In the genomic region with DNA sequence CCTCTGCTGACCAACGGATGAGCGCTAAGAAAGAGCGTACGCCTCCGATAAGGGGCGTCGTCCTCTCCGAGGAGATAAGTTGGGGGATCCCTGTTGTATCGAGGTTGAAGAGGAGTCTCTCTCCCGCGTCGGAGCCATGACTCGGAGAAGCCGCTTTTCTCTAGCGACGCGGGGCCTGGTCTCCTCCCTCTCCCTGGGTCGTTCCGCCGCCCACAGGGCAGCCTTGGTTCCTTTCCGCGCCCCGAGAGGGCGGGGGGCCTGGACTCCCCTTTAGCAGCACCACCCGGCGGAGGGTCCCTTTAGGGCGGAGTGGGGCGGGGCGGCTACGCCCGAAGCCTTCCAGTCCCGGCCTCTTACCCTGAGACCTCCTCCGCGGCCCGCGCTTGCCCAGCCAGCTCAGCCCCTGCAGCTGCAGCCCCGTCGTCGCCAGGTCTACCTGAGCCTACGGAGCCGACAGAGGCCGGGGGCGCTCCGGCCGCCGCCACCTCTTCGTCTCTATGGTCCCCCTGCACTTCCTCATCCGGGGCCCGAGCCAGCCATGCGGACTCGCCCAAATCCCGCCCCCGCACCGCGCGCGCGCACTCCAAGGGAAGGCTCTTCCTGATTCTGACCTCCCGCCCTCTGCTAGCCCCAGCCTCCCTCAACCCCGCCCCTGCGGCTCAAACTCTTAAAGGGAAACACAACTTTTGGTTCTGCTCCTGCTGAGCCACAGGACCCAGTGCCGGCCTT, we compare ENCODE assay signal across 8 cellular contexts. TPM values are rescaled to one million over a fixed set of nuclear protein-coding genes. Genes with fewer than 3 reads are reported as not detected.
A peak's percentile ranks its signal among the peaks of the same experiment; 100 is the strongest.
DNase-seq lines count a peak whose midpoint lies in the region; ATAC-seq, FAIRE-seq and TF ChIP-seq lines count a peak whose summit lies in the region.

A gene (minus strand): TSS at position 497 of the 729 bp plus-strand sequence. CDS start 11,272 bp downstream, outside the sequence.

- H3K4me3 Mint-ChIP-seq in activated T-helper 2 cell treated with anti-CD3 and anti-CD28 coated beads, Interferon-gamma antibody, Interleukin-2, Interleukin-4, amounts not matched to agents 10 μg/mL and 5 μg/mL and 100 μg/mL, durations not matched to agents 14 hours and 24 hours and 36 hours (ENCODE audit: low read depth) = peak within 1 kb of the TSS; percentile 94
- H3K4me3 Mint-ChIP-seq in naive thymus-derived CD4-positive, alpha-beta T cell = peak within 1 kb of the TSS; percentile 87 to 97 (median 94)
- H3K4me3 Mint-ChIP-seq in stimulated activated memory B cell treated with anti-CD40 and anti-IgM and Interleukin-4, amounts not matched to agents 10 μg/mL and 1 μg/mL and 100 μg/mL, for 72 hours = peak within 1 kb of the TSS; percentile 83

- DNase-seq in EL (peak; percentile 95), H54 (ENCODE audit: insufficient read length, low spot score) (peak; percentile 55), RWPE2 (ENCODE audit: low spot score) (peak; percentile 96), fibroblast of lung (ENCODE audit: low read depth in 2 of 2) (peak; percentile 92)
- peak; percentile 98 for DNase-seq in activated T-helper 2 cell treated with anti-CD3 and anti-CD28 coated beads, Interferon-gamma antibody, Interleukin-2, Interleukin-4, amounts not matched to agents 10 μg/mL and 5 μg/mL and 100 μg/mL, durations not matched to agents 14 hours and 24 hours and 36 hours (ENCODE audit: low spot score)
- peak; percentile 94 to 100 (median 98) for DNase-seq in naive thymus-derived CD4-positive, alpha-beta T cell

- H3K9me3 ChIP-seq in Loucy (ENCODE audit: insufficient read depth, low read depth, low read length) = no peaks in the 10 kb centered on the region
- no peaks in the 10 kb centered on the region for H3K9me3 ChIP-seq in RWPE2 (ENCODE audit: severe bottlenecking)
- no peaks in the 10 kb centered on the region for H3K9me3 ChIP-seq in fibroblast of lung (ENCODE audit: control insufficient read depth, insufficient read depth, low read depth, low read length)
- no peaks in the 10 kb centered on the region for H3K9me3 ChIP-seq in naive thymus-derived CD4-positive, alpha-beta T cell (ENCODE audit: control insufficient read depth in 2 of 3, low read length in 3 of 3)

- H3K4me2 ChIP-seq in Loucy (ENCODE audit: low read depth, low read length, poor library complexity, severe bottlenecking) = peak within 1 kb of the TSS; percentile 96
- peak within 1 kb of the TSS; percentile 88 for H3K4me2 ChIP-seq in fibroblast of lung (ENCODE audit: extremely low read depth, insufficient read depth, low read length)

- H3K27me3 Mint-ChIP-seq in activated T-helper 2 cell treated with anti-CD3 and anti-CD28 coated beads, Interferon-gamma antibody, Interleukin-2, Interleukin-4, amounts not matched to agents 10 μg/mL and 5 μg/mL and 100 μg/mL, durations not matched to agents 14 hours and 24 hours and 36 hours (ENCODE audit: low read depth) = no peaks in the 10 kb centered on the region
- H3K27me3 Mint-ChIP-seq in naive thymus-derived CD4-positive, alpha-beta T cell = peaks cover 0 to 2% (median 0%) of the 10 kb centered on the region in 5 donors
- no peaks in the 10 kb centered on the region for H3K27me3 Mint-ChIP-seq in stimulated activated memory B cell treated with anti-CD40 and anti-IgM and Interleukin-4, amounts not matched to agents 10 μg/mL and 1 μg/mL and 100 μg/mL, for 72 hours

- peaks cover 50% of the 10 kb centered on the region for H3K4me1 Mint-ChIP-seq in activated T-helper 2 cell treated with anti-CD3 and anti-CD28 coated beads, Interferon-gamma antibody, Interleukin-2, Interleukin-4, amounts not matched to agents 10 μg/mL and 5 μg/mL and 100 μg/mL, durations not matched to agents 14 hours and 24 hours and 36 hours (ENCODE audit: low read depth)
- H3K4me1 Mint-ChIP-seq in naive thymus-derived CD4-positive, alpha-beta T cell = peaks cover 36 to 65% (median 59%) of the 10 kb centered on the region in 7 donors
- H3K4me1 Mint-ChIP-seq in stimulated activated memory B cell treated with anti-CD40 and anti-IgM and Interleukin-4, amounts not matched to agents 10 μg/mL and 1 μg/mL and 100 μg/mL, for 72 hours = peaks cover 54% of the 10 kb centered on the region

- FAIRE-seq in H54 (lab: Jason Lieb, UNC) = no peak

- peak within 1 kb of the TSS; percentile 86 for H2AFZ ChIP-seq in Loucy (ENCODE audit: low read length)
- H2AFZ ChIP-seq in fibroblast of lung (ENCODE audit: low read length) = peak within 1 kb of the TSS; percentile 92

- H3K27ac Mint-ChIP-seq in activated T-helper 2 cell treated with anti-CD3 and anti-CD28 coated beads, Interferon-gamma antibody, Interleukin-2, Interleukin-4, amounts not matched to agents 10 μg/mL and 5 μg/mL and 100 μg/mL, durations not matched to agents 14 hours and 24 hours and 36 hours = peak within 1 kb of the TSS; percentile 91
- H3K27ac Mint-ChIP-seq in naive thymus-derived CD4-positive, alpha-beta T cell = peak within 1 kb of the TSS; percentile 82 to 98 (median 96)
- peak within 1 kb of the TSS; percentile 79 for H3K27ac Mint-ChIP-seq in stimulated activated memory B cell treated with anti-CD40 and anti-IgM and Interleukin-4, amounts not matched to agents 10 μg/mL and 1 μg/mL and 100 μg/mL, for 72 hours

- peak; percentile 73 for ATAC-seq in RWPE2 (ENCODE audit: low read depth)
- ATAC-seq in naive thymus-derived CD4-positive, alpha-beta T cell = peak; percentile 86
- ATAC-seq in stimulated activated memory B cell treated with anti-CD40 and anti-IgM and Interleukin-4, amounts not matched to agents 10 μg/mL and 1 μg/mL and 100 μg/mL, for 72 hours = peak; percentile 88

- intact Hi-C loops in activated T-helper 2 cell treated with anti-CD3 and anti-CD28 coated beads, Interferon-gamma antibody, Interleukin-2, Interleukin-4, amounts not matched to agents 10 μg/mL and 5 μg/mL and 100 μg/mL, durations not matched to agents 14 hours and 24 hours and 36 hours (cut with micrococcal nuclease) = loop anchor here (1.0 to 5.0 kb wide), 6 partner anchors 57 to 457 kb away; a partner anchor contains a TSS
- intact Hi-C loops in naive thymus-derived CD4-positive, alpha-beta T cell (cut with micrococcal nuclease) = loop anchor here (1.0 to 10.0 kb wide), 21 partner anchors 72 to 1982 kb away; a partner anchor contains a TSS

- H3K27me3 ChIP-seq in Loucy (ENCODE audit: insufficient read depth, low read length, poor library complexity, severe bottlenecking) (no peaks in the 10 kb centered on the region), RWPE2 (ENCODE audit: insufficient read depth, poor library complexity, severe bottlenecking) (no peaks in the 10 kb centered on the region), fibroblast of lung (ENCODE audit: control insufficient read depth, insufficient read depth, low read length) (no peaks in the 10 kb centered on the region)
- no peaks in the 10 kb centered on the region for H3K27me3 ChIP-seq in naive thymus-derived CD4-positive, alpha-beta T cell (ENCODE audit: control insufficient read depth in 2 of 2, insufficient read depth in 2 of 2, low read length in 2 of 2)

- no peaks in the 10 kb centered on the region; the same call in 1 of the 2 replicates for H3F3A ChIP-seq in Loucy (ENCODE audit: low read depth)

- H3K27ac ChIP-seq in RWPE2 (ENCODE audit: poor library complexity, severe bottlenecking) (peak within 1 kb of the TSS; percentile 68), fibroblast of lung (ENCODE audit: insufficient read depth, low read length) (peak within 1 kb of the TSS; percentile 88)
- peak within 1 kb of the TSS; percentile 83 for H3K27ac ChIP-seq in naive thymus-derived CD4-positive, alpha-beta T cell (ENCODE audit: low read depth, low read length)

- H4K20me1 ChIP-seq in Loucy (ENCODE audit: insufficient read depth, low read length, poor library complexity, severe bottlenecking) (peaks cover 21% of the 10 kb centered on the region), fibroblast of lung (ENCODE audit: control insufficient read depth, extremely low read depth, insufficient read depth, low read length) (no peaks in the 10 kb centered on the region)

- peaks cover 21% of the 10 kb centered on the region for H3K36me3 Mint-ChIP-seq in activated T-helper 2 cell treated with anti-CD3 and anti-CD28 coated beads, Interferon-gamma antibody, Interleukin-2, Interleukin-4, amounts not matched to agents 10 μg/mL and 5 μg/mL and 100 μg/mL, durations not matched to agents 14 hours and 24 hours and 36 hours (ENCODE audit: low read depth)
- peaks cover 0 to 8% (median 0%) of the 10 kb centered on the region in 5 donors for H3K36me3 Mint-ChIP-seq in naive thymus-derived CD4-positive, alpha-beta T cell
- peaks cover 9% of the 10 kb centered on the region for H3K36me3 Mint-ChIP-seq in stimulated activated memory B cell treated with anti-CD40 and anti-IgM and Interleukin-4, amounts not matched to agents 10 μg/mL and 1 μg/mL and 100 μg/mL, for 72 hours

- 0 out of 2 replicates have a peak, but pooled peaks have one; percentile 12 for TF ChIP-seq CTCF in Loucy (conservative IDR thresholded peaks at IDR 0.05; ENCODE audit: low read length)
- TF ChIP-seq CTCF in RWPE2 (IDR thresholded peaks at IDR 0.05; ENCODE audit: poor library complexity, severe bottlenecking) = peak; percentile 30
- no peak for TF ChIP-seq CTCF in fibroblast of lung (conservative IDR thresholded peaks at IDR 0.05 in 1 of 2, IDR thresholded peaks at IDR 0.05 in 1 of 2; ENCODE audit: low read depth in 1 of 2, low read length in 2 of 2)

- H3K4me1 ChIP-seq in Loucy (ENCODE audit: insufficient read depth, low read length, poor library complexity, severe bottlenecking) (peaks cover 46% of the 10 kb centered on the region), RWPE2 (ENCODE audit: insufficient read depth, poor library complexity, severe bottlenecking) (peaks cover 18% of the 10 kb centered on the region), fibroblast of lung (ENCODE audit: control insufficient read depth, extremely low read depth, insufficient read depth, low read length) (peaks cover 17% of the 10 kb centered on the region)
- H3K4me1 ChIP-seq in naive thymus-derived CD4-positive, alpha-beta T cell (ENCODE audit: control insufficient read depth in 2 of 2, insufficient read depth in 2 of 2, low read length in 2 of 2) = peaks cover 31 to 37% of the 10 kb centered on the region in 2 donors

- no peaks in the 10 kb centered on the region for H3K9me3 Mint-ChIP-seq in activated T-helper 2 cell treated with anti-CD3 and anti-CD28 coated beads, Interferon-gamma antibody, Interleukin-2, Interleukin-4, amounts not matched to agents 10 μg/mL and 5 μg/mL and 100 μg/mL, durations not matched to agents 14 hours and 24 hours and 36 hours
- H3K9me3 Mint-ChIP-seq in naive thymus-derived CD4-positive, alpha-beta T cell = peaks cover 0 to 3% (median 0%) of the 10 kb centered on the region in 11 donors
- no peaks in the 10 kb centered on the region for H3K9me3 Mint-ChIP-seq in stimulated activated memory B cell treated with anti-CD40 and anti-IgM and Interleukin-4, amounts not matched to agents 10 μg/mL and 1 μg/mL and 100 μg/mL, for 72 hours

- POLR2A ChIA-PET in naive thymus-derived CD4-positive, alpha-beta T cell (lab: Charles Lee) = interaction anchor here (1.0 to 1.5 kb wide), 3 partner anchors 73 to 403 kb away, joined by 4 to 7 read pairs (median 4); a partner anchor contains a TSS

- no peaks in the 10 kb centered on the region for H3K9me2 ChIP-seq in Loucy (replicated peaks; ENCODE audit: low read depth, low read length)

- H3K4me3 ChIP-seq in Loucy (ENCODE audit: low read length, poor library complexity, severe bottlenecking) = peak within 1 kb of the TSS; percentile 77
- peak within 1 kb of the TSS; percentile 86 for H3K4me3 ChIP-seq in RWPE2 (ENCODE audit: severe bottlenecking)
- peak within 1 kb of the TSS; percentile 88 to 99 (median 92) for H3K4me3 ChIP-seq in fibroblast of lung (replicated peaks in 1 of 4; ENCODE audit: control extremely low read depth in 1 of 4, insufficient read depth in 1 of 4, low read depth in 3 of 4, low read length in 4 of 4)
- peak within 1 kb of the TSS; percentile 92 for H3K4me3 ChIP-seq in naive thymus-derived CD4-positive, alpha-beta T cell (ENCODE audit: low read length)

- H3K36me3 ChIP-seq in Loucy (ENCODE audit: insufficient read depth, low read length) (no peaks in the 10 kb centered on the region), RWPE2 (ENCODE audit: low read depth) (peaks cover 22% of the 10 kb centered on the region), fibroblast of lung (ENCODE audit: control insufficient read depth, insufficient read depth, low read length) (no peaks in the 10 kb centered on the region)
- peaks cover 0 to 6% (median 0%) of the 10 kb centered on the region in 3 experiments for H3K36me3 ChIP-seq in naive thymus-derived CD4-positive, alpha-beta T cell (ENCODE audit: control insufficient read depth in 2 of 3, insufficient read depth in 3 of 3, low read length in 3 of 3)

- H3K79me2 ChIP-seq in Loucy (ENCODE audit: insufficient read depth, low read length) (peaks cover 46% of the 10 kb centered on the region), fibroblast of lung (ENCODE audit: control insufficient read depth, insufficient read depth, low read length) (peaks cover 37% of the 10 kb centered on the region)

- CTCF ChIA-PET in naive thymus-derived CD4-positive, alpha-beta T cell (lab: Charles Lee) = no interaction called here

- TF ChIP-seq POLR2A in H54 (IDR thresholded peaks at IDR 0.05; ENCODE audit: low read depth, low read length) = peak; percentile 63

- H3K9ac ChIP-seq in Loucy (ENCODE audit: low read depth, low read length, poor library complexity, severe bottlenecking) (peak within 1 kb of the TSS; percentile 89), fibroblast of lung (ENCODE audit: insufficient read depth, low read length) (peak within 1 kb of the TSS; percentile 82)

RNA-seq across cellular contexts. Expression of the gene that starts here (rescaled TPM):
- 54.2 and 58.0 TPM in 2 replicates for total RNA-seq in activated T-helper 2 cell treated with anti-CD3 and anti-CD28 coated beads, Interferon-gamma antibody, Interleukin-2, Interleukin-4, amounts not matched to agents 10 μg/mL and 5 μg/mL and 100 μg/mL, durations not matched to agents 14 hours and 24 hours and 36 hours
- total RNA-seq in fibroblast of lung = 14.4 and 17.3 TPM in 2 replicates
- polyA plus RNA-seq in fibroblast of lung = 14.4 and 14.7 TPM in 2 replicates
- polyA plus RNA-seq in fibroblast of lung (2012) = 8.9 and 10.6 TPM in 2 replicates
- polyA minus RNA-seq in fibroblast of lung (ENCODE audit: low replicate concordance) = 67.4 and 75.5 TPM in 2 replicates
- 10 to 100 TPM; 43.1 to 82.6 (median 66.9) TPM for total RNA-seq in naive thymus-derived CD4-positive, alpha-beta T cell
- polyA plus RNA-seq in naive thymus-derived CD4-positive, alpha-beta T cell = 10 to 100 TPM; 18.7 to 29.2 TPM

Comparison
In these comparisons a context has a peak if more than half of its experiments do, and no peak if none do; other contexts are left out.
1. Peak in every context shown above with its lines: DNase-seq, ATAC-seq, H3K4me3 ChIP-seq and H3K27ac ChIP-seq.
2. CTCF ChIP-seq: peak in Loucy (single experiment) and RWPE2 (single experiment); none in fibroblast of lung (0 of 2).